In genomic region chr9:98860871-98861293, GRCh38 we compare ENCODE assay signal across 9 cellular contexts. TPM values are rescaled to one million over a fixed set of nuclear protein-coding genes. Genes with fewer than 3 reads are reported as not detected.
DNase-seq lines count a peak whose midpoint lies in the region; ATAC-seq, FAIRE-seq and TF ChIP-seq lines count a peak whose summit lies in the region.
"Had no signal": no experiment of that assay in that cellular context is flagged by ENCODE, and none has a peak within 500 bp of the region (broad histone marks: within the 10 kb centered on the region; RNA-seq: fewer than 3 reads in every experiment).

No MANE protein-coding gene starts in this region.

- no peak overlapping the region for H3K4me3 ChIP-seq in endodermal cell (ENCODE audit: low read length)

- WGBS in endodermal cell (ENCODE audit: insufficient coverage in 1 of 2, insufficient read length in 1 of 2), 2 experiments = 73 to 85% methylated on average over 4 to 5 of the region's 5 CpGs

- ATAC-seq in HG03175 (IDR thresholded peaks at IDR 0.05; ENCODE audit: unreplicated experiment) = no peak
- ATAC-seq in HG02798 (IDR thresholded peaks at IDR 0.05; ENCODE audit: poor library complexity, unreplicated experiment) = no peak

- peaks cover 12% of the 10 kb centered on the region for H3K9me3 ChIP-seq in endodermal cell (ENCODE audit: control insufficient read depth, low read length)

- H3K36me3 Mint-ChIP-seq in endodermal cell (ENCODE audit: low read depth) = no peaks in the 10 kb centered on the region

- H3K9me3 Mint-ChIP-seq in endodermal cell = peaks cover 8% of the 10 kb centered on the region

- DNase-seq in D721Med (ENCODE audit: insufficient read length, low spot score) (no peak), NCI-H446 treated with DMSO at 0.1 percent for 48 hours (lab: John Stamatoyannopoulos, UW) (peak; percentile 88), endodermal cell (peak; percentile 53), midbrain (lab: John Stamatoyannopoulos, UW) (peak; percentile 73), DMS153 (lab: John Stamatoyannopoulos, UW) (no peak), SHP77 treated with DMSO at 0.1 percent for 48 hours (lab: John Stamatoyannopoulos, UW) (no peak)

- TF ChIP-seq CTCF in D721Med (IDR thresholded peaks at IDR 0.05; ENCODE audit: insufficient read depth, missing control alignments) = peak; percentile 23
- peak; percentile 58 for TF ChIP-seq CTCF in endodermal cell (conservative IDR thresholded peaks at IDR 0.05)

- FAIRE-seq in D721Med (lab: Jason Lieb, UNC) = no peak
- FAIRE-seq: colon had no signal

- no peaks in the 10 kb centered on the region for H3K4me1 ChIP-seq in endodermal cell (ENCODE audit: control insufficient read depth, insufficient read depth, low read length)

- no peak overlapping the region for H3K9ac ChIP-seq in endodermal cell (ENCODE audit: extremely low read depth, low read length, poor library complexity, severe bottlenecking)

- H3K27me3 Mint-ChIP-seq in endodermal cell (ENCODE audit: insufficient read depth) = peaks cover 2% of the 10 kb centered on the region

- peaks cover 10% of the 10 kb centered on the region for H3K4me1 Mint-ChIP-seq in endodermal cell

- H3K36me3 ChIP-seq in endodermal cell (ENCODE audit: control insufficient read depth, insufficient read depth, low read length) = no peaks in the 10 kb centered on the region

- no peak overlapping the region for H3K27ac Mint-ChIP-seq in endodermal cell

- H3K27me3 ChIP-seq in endodermal cell (ENCODE audit: control insufficient read depth, insufficient read depth, low read length, poor library complexity, severe bottlenecking) = no peaks in the 10 kb centered on the region

- no peak overlapping the region for H3K27ac ChIP-seq in endodermal cell (ENCODE audit: low read depth, low read length)

- H3K4me3 Mint-ChIP-seq in endodermal cell = no peak overlapping the region

RNA-seq across cellular contexts. Expression of gene GALNT12, which starts 53.4 kb away (rescaled TPM):
- total RNA-seq in endodermal cell = 10 to 100 TPM; 24.0 to 56.3 TPM
- 14.2 TPM for polyA plus RNA-seq in endodermal cell (2013, experiment 1 of 2)
- polyA plus RNA-seq in endodermal cell (2013, experiment 2 of 2) = 13.1 TPM

Comparison
In these comparisons a context has a peak if more than half of its experiments do, and no peak if none do; other contexts are left out.
1. DNase-seq: peak in NCI-H446 treated with DMSO at 0.1 percent for 48 hours (single experiment), endodermal cell (single experiment) and midbrain (single experiment); none in D721Med (single experiment), DMS153 (single experiment) and SHP77 treated with DMSO at 0.1 percent for 48 hours (single experiment).